18 cellular contexts compared by ENCODE assay signal in genomic region chrX:2656243-2656836, GRCh38.
"Had no signal": no experiment of that assay in that cellular context is flagged by ENCODE, and none has a peak within 500 bp of the region (broad histone marks: within the 10 kb centered on the region; RNA-seq: fewer than 3 reads in every experiment).

No MANE protein-coding gene starts in this region.

- DNase-seq: effector memory CD4-positive, alpha-beta T cell; left colon; mesendoderm; naive B cell; occipital lobe; pancreas; psoas muscle; retina; stimulated activated CD4-positive, alpha-beta T cell treated with anti-CD3 and anti-CD28 coated beads, Interleukin-2, amount 100 ng/mL, for 24 hours; stimulated activated naive CD4-positive, alpha-beta T cell treated with Interleukin-2 at 50 U/mL for 16 hours; upper lobe of left lung had no signal

- H3K9me3 Mint-ChIP-seq: naive B cell, nephron had no signal

- H3K36me3 ChIP-seq: esophagus muscularis mucosa, gastroesophageal sphincter, pancreas, upper lobe of left lung, vagina had no signal

- H3K36me3 Mint-ChIP-seq: naive B cell had no signal

- H3K27ac ChIP-seq: epithelial cell of prostate, esophagus muscularis mucosa, gastroesophageal sphincter, pancreas, psoas muscle, skin epidermis, upper lobe of left lung, vagina had no signal

- H3K9me3 ChIP-seq: esophagus muscularis mucosa, gastroesophageal sphincter, pancreas, psoas muscle, upper lobe of left lung, vagina had no signal

- ATAC-seq: gastroesophageal sphincter, left colon, pancreas, psoas muscle, sciatic nerve had no signal

- H3K27ac Mint-ChIP-seq: nephron had no signal

- H3K4me1 ChIP-seq: esophagus muscularis mucosa, gastroesophageal sphincter, pancreas, psoas muscle, upper lobe of left lung, vagina had no signal

- H3K4me3 ChIP-seq: esophagus muscularis mucosa, gastroesophageal sphincter, pancreas, psoas muscle, skin epidermis, upper lobe of left lung, vagina had no signal

- H3K27me3 ChIP-seq: esophagus muscularis mucosa, gastroesophageal sphincter, pancreas, upper lobe of left lung, vagina had no signal

- H3K4me1 Mint-ChIP-seq: nephron had no signal

- H3K4me3 Mint-ChIP-seq: nephron had no signal

- H3K27me3 Mint-ChIP-seq: naive B cell had no signal
